ENCODE assay signal across 22 cellular contexts in the genomic region with DNA sequence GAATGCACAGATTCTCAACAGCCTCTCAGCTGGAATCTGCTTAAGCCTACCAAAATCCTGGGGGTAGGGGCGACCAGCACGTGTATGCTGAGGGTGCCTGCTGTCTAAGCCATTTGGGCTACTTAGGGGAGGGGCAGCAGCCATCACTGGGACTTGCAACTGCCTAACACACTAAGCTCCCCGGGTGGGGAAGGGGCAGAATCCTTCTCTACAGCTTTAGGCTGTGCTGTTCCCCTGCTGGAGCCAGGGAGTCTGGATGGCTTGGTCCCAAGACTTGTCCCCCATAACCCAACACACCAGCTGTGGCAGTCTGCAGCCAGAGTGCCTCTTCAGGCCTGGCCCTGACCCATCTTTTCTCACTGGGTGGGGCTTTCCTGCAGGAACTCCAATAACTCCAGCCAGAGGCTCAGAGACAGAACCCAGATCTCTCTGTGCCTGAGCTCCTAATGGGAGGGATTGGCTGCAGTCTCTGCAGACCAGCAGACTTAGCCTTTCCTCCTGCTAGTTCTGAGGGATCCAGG.
DNase-seq lines count a peak whose midpoint lies in the region; ATAC-seq lines count a peak whose summit lies in the region.
"Had no signal": no experiment of that assay in that cellular context is flagged by ENCODE, and none has a peak within 500 bp of the region (broad histone marks: within the 10 kb centered on the region; RNA-seq: fewer than 3 reads in every experiment).

No MANE protein-coding gene starts in this region.

- H3K27ac ChIP-seq in right cardiac atrium (ENCODE audit: low read length) (no peak overlapping the region), mesenchymal stem cell (ENCODE audit: low read length, poor library complexity, severe bottlenecking) (no peak overlapping the region), aorta (ENCODE audit: low read depth in 1 of 2, low read length in 2 of 2) (no peak overlapping the region)
- H3K27ac ChIP-seq: 22Rv1, A549, BLaER1 had no signal

- intact Hi-C loops in right cardiac atrium (cut with DNase I) (no loop called here), Right ventricle myocardium superior (cut with DNase I) (no loop called here), aorta (cut with DNase I) (no loop called here)

- H3K4me3 ChIP-seq in right cardiac atrium (ENCODE audit: low read length) (no peak overlapping the region), mesenchymal stem cell (ENCODE audit: insufficient read depth in 1 of 2, low read depth in 1 of 2, low read length in 2 of 2) (peak overlapping the region in 1 of 2 experiments; percentile 18), aorta (ENCODE audit: low read length in 2 of 2) (no peak overlapping the region)
- H3K4me3 ChIP-seq: A549, BLaER1, GM12878 had no signal

- DNase-seq in DMS 273 (lab: John Stamatoyannopoulos, UW; ENCODE audit: unreplicated experiment): peak; percentile 34
- no peak for DNase-seq in DMS 273 treated with DMSO at 0.1 percent for 48 hours (lab: John Stamatoyannopoulos, UW)
- peak in 2 of 3 donors; percentile 54 to 66 for DNase-seq in right cardiac atrium
- no peak for DNase-seq in Right ventricle myocardium superior
- DNase-seq in mesenchymal stem cell: no peak
- no peak for DNase-seq in aorta
- no peak for DNase-seq in activated naive CD8-positive, alpha-beta T cell treated with anti-CD3 and anti-CD28 coated beads, Interleukin-2, amount 50 U/mL, for 24 hours
- DNase-seq: AML-193; CD4-positive, alpha-beta memory T cell; DMS53; DND-41; EL; GOT3; H7; HFFc6; IMR-90 had no signal

- no peak overlapping the region for H3K4me3 Mint-ChIP-seq in activated naive CD8-positive, alpha-beta T cell treated with anti-CD3 and anti-CD28 coated beads, Interleukin-2, amount 50 U/mL, for 24 hours
- H3K4me3 Mint-ChIP-seq: CD14-positive monocyte; CD4-positive, alpha-beta memory T cell; HFFc6 had no signal

- H3K4ac ChIP-seq in mesenchymal stem cell (ENCODE audit: low read depth in 1 of 2, low read length in 2 of 2): no peak overlapping the region

- H3K9me3 ChIP-seq in right cardiac atrium (ENCODE audit: control insufficient read depth, low read length) (no peaks in the 10 kb centered on the region), mesenchymal stem cell (ENCODE audit: control insufficient read depth, low read length) (peaks cover 37% of the 10 kb centered on the region), aorta (ENCODE audit: control insufficient read depth, low read length) (peaks cover 2% of the 10 kb centered on the region)
- H3K9me3 ChIP-seq: BLaER1 had no signal

- no peaks in the 10 kb centered on the region for H3K79me1 ChIP-seq in mesenchymal stem cell (replicated peaks; ENCODE audit: low read length, poor library complexity, severe bottlenecking)

- no peaks in the 10 kb centered on the region for H3K4me1 ChIP-seq in right cardiac atrium (ENCODE audit: control insufficient read depth, insufficient read depth, low read length)
- H3K4me1 ChIP-seq in mesenchymal stem cell (ENCODE audit: control insufficient read depth, insufficient read depth, low read depth, low read length): no peaks in the 10 kb centered on the region
- H3K4me1 ChIP-seq in aorta (ENCODE audit: control insufficient read depth in 1 of 2, insufficient read depth in 2 of 2, low read length in 2 of 2): no peaks in the 10 kb centered on the region
- H3K4me1 ChIP-seq: A549, BLaER1 had no signal

- H3K9me3 Mint-ChIP-seq in activated naive CD8-positive, alpha-beta T cell treated with anti-CD3 and anti-CD28 coated beads, Interleukin-2, amount 50 U/mL, for 24 hours: peaks cover 15% of the 10 kb centered on the region

- H4K91ac ChIP-seq in mesenchymal stem cell (ENCODE audit: low read length): no peak overlapping the region

- peak overlapping the region in 1 of 2 experiments; percentile 63 for H2BK12ac ChIP-seq in mesenchymal stem cell (ENCODE audit: low read length in 2 of 2)

- no peak overlapping the region for H2AK5ac ChIP-seq in mesenchymal stem cell (ENCODE audit: low read length, severe bottlenecking)

- no peaks in the 10 kb centered on the region for H3K27me3 Mint-ChIP-seq in activated naive CD8-positive, alpha-beta T cell treated with anti-CD3 and anti-CD28 coated beads, Interleukin-2, amount 50 U/mL, for 24 hours
- H3K27me3 Mint-ChIP-seq: CD4-positive, alpha-beta memory T cell had no signal

- H3K14ac ChIP-seq in mesenchymal stem cell (ENCODE audit: low read length in 2 of 2): peak overlapping the region in 1 of 2 experiments; percentile 12

- 72% methylated on average over 3 of the region's 3 CpGs for WGBS in right cardiac atrium
- 95% methylated on average over 3 of the region's 3 CpGs for WGBS in mesenchymal stem cell
- 84 to 91% methylated on average over 3 of the region's 3 CpGs for WGBS in aorta, 2 donors

- H4K8ac ChIP-seq in mesenchymal stem cell (ENCODE audit: low read length): no peak overlapping the region

- H2BK5ac ChIP-seq in mesenchymal stem cell (ENCODE audit: low read depth, low read length, poor library complexity, severe bottlenecking): no peak overlapping the region

- H3K36me3 ChIP-seq in mesenchymal stem cell (ENCODE audit: control insufficient read depth in 1 of 2, insufficient read depth in 2 of 2, low read depth in 1 of 2, low read length in 2 of 2): no peaks in the 10 kb centered on the region
- no peaks in the 10 kb centered on the region for H3K36me3 ChIP-seq in aorta (ENCODE audit: control insufficient read depth in 1 of 2, insufficient read depth in 2 of 2, low read length in 1 of 2)
- H3K36me3 ChIP-seq: BLaER1 had no signal

- ATAC-seq in right cardiac atrium (no peak), Right ventricle myocardium superior (ENCODE audit: poor library complexity) (no peak), aorta (ENCODE audit: low FRiP score) (no peak)
- no peak for ATAC-seq in activated naive CD8-positive, alpha-beta T cell treated with anti-CD3 and anti-CD28 coated beads, Interleukin-2, amount 50 U/mL, for 24 hours
- ATAC-seq: A549, GM12878, HCT116 had no signal

- no peak overlapping the region for H3K23ac ChIP-seq in mesenchymal stem cell (ENCODE audit: low read length in 2 of 2)

- H3K9ac ChIP-seq in mesenchymal stem cell (ENCODE audit: low read length): no peak overlapping the region
- H3K9ac ChIP-seq: BLaER1 had no signal

- no peak overlapping the region for H2AFZ ChIP-seq in mesenchymal stem cell (ENCODE audit: low read depth, low read length)

- H3K18ac ChIP-seq in mesenchymal stem cell (ENCODE audit: low read depth in 1 of 2, low read length in 2 of 2): no peak overlapping the region

- peak overlapping the region; percentile 36 for H2BK15ac ChIP-seq in mesenchymal stem cell (ENCODE audit: low read depth, poor library complexity, severe bottlenecking)

- H3K27me3 ChIP-seq in right cardiac atrium (ENCODE audit: control insufficient read depth, insufficient read depth): no peaks in the 10 kb centered on the region
- H3K27me3 ChIP-seq in mesenchymal stem cell (ENCODE audit: control insufficient read depth in 1 of 2, insufficient read depth in 1 of 2, low read length in 2 of 2): no peaks in the 10 kb centered on the region
- H3K27me3 ChIP-seq in aorta (ENCODE audit: control insufficient read depth in 1 of 2, insufficient read depth in 2 of 2, low read length in 1 of 2): no peaks in the 10 kb centered on the region
- H3K27me3 ChIP-seq: BLaER1 had no signal

- no peaks in the 10 kb centered on the region for H3K36me3 Mint-ChIP-seq in activated naive CD8-positive, alpha-beta T cell treated with anti-CD3 and anti-CD28 coated beads, Interleukin-2, amount 50 U/mL, for 24 hours (ENCODE audit: low read depth)
- H3K36me3 Mint-ChIP-seq: CD14-positive monocyte; CD4-positive, alpha-beta memory T cell had no signal

- no peak overlapping the region for H2BK120ac ChIP-seq in mesenchymal stem cell (ENCODE audit: low read depth, low read length)

- no peak overlapping the region for H3K4me2 ChIP-seq in mesenchymal stem cell (ENCODE audit: low read length, poor library complexity, severe bottlenecking)
- H3K4me2 ChIP-seq: A549, BLaER1 had no signal

- no peaks in the 10 kb centered on the region for H3K4me1 Mint-ChIP-seq in activated naive CD8-positive, alpha-beta T cell treated with anti-CD3 and anti-CD28 coated beads, Interleukin-2, amount 50 U/mL, for 24 hours
- H3K4me1 Mint-ChIP-seq: CD14-positive monocyte; CD4-positive, alpha-beta memory T cell had no signal

- H3K27ac Mint-ChIP-seq in activated naive CD8-positive, alpha-beta T cell treated with anti-CD3 and anti-CD28 coated beads, Interleukin-2, amount 50 U/mL, for 24 hours: no peak overlapping the region
- H3K27ac Mint-ChIP-seq: CD4-positive, alpha-beta memory T cell; HFFc6 had no signal

Comparison
In these comparisons a context has a peak if more than half of its experiments do, and no peak if none do; other contexts are left out.
1. DNase-seq: peak in DMS 273 (single experiment) and right cardiac atrium (2 of 3); none in DMS 273 treated with DMSO at 0.1 percent for 48 hours (single experiment), Right ventricle myocardium superior (single experiment), mesenchymal stem cell (single experiment), aorta (0 of 2) and activated naive CD8-positive, alpha-beta T cell treated with anti-CD3 and anti-CD28 coated beads, Interleukin-2, amount 50 U/mL, for 24 hours (single experiment).